ENCODE assay signal across 9 cellular contexts in the genomic region with DNA sequence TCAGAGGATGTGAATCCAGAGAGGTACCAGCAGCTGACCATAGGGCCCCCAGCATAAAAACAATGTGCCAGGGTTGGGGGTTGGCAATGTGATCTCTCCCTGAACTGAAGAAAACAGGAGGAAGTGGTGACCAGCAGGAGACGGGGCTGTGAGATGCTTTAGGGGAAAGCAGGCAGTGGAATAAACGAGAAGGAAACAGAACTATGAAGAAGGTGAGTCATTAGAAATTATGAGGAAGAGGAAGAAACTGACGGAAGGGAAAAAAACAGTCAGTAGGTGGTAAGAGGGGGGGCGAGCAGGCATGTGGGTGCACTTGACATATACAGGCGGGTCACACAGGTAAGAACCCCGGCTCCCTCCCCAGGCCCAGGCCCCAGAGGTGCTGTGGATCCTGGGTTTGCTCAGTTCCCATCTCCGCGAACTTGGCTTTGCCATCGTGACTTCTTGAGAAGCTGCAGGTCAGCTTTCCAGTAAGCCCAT. TPM values are rescaled to one million over a fixed set of nuclear protein-coding genes. Genes with fewer than 3 reads are reported as not detected.
DNase-seq lines count a peak whose midpoint lies in the region; ATAC-seq lines count a peak whose summit lies in the region.
"Had no signal": no experiment of that assay in that cellular context is flagged by ENCODE, and none has a peak within 500 bp of the region (broad histone marks: within the 10 kb centered on the region; RNA-seq: fewer than 3 reads in every experiment).

No MANE protein-coding gene starts in this region.

- ATAC-seq in left colon (peak; percentile 37), GM19395 (IDR thresholded peaks at IDR 0.05; ENCODE audit: unreplicated experiment) (no peak), HG02938 (IDR thresholded peaks at IDR 0.05; ENCODE audit: unreplicated experiment) (no peak)

- H3K4me3 ChIP-seq in SJCRH30 = no peak overlapping the region

- DNase-seq in NOMO-1 treated with DMSO at 0.1 percent for 48 hours (lab: John Stamatoyannopoulos, UW; ENCODE audit: unreplicated experiment) = peak; percentile 98
- DNase-seq in activated T-helper 1 cell treated with anti-CD3 and anti-CD28 coated beads, Interleukin-12 subunit alpha, Interleukin-12 subunit beta, Interleukin-2, Interleukin-4 antibody, amounts not matched to agents 30 ng/mL and 10 ng/mL and 1 ng/mL, durations not matched to agents 14 hours and 24 hours and 36 hours (ENCODE audit: low spot score) = no peak
- DNase-seq in left colon = peak in 1 of 2 donors; percentile 12
- peak; percentile 12 to 22 for DNase-seq in stimulated activated CD8-positive, alpha-beta memory T cell treated with anti-CD3 and anti-CD28 coated beads, Interleukin-7, amount 100 ng/mL, for 4 hours (ENCODE audit: low read depth in 2 of 2)
- DNase-seq in SJCRH30 = no peak
- DNase-seq in DMS114 treated with DMSO at 0.1 percent for 48 hours (lab: John Stamatoyannopoulos, UW; ENCODE audit: unreplicated experiment) = no peak

- peaks cover 2% of the 10 kb centered on the region for H3K27me3 Mint-ChIP-seq in activated T-helper 1 cell treated with anti-CD3 and anti-CD28 coated beads, Interleukin-12 subunit alpha, Interleukin-12 subunit beta, Interleukin-2, Interleukin-4 antibody, amounts not matched to agents 30 ng/mL and 10 ng/mL and 1 ng/mL, durations not matched to agents 14 hours and 24 hours and 36 hours (ENCODE audit: insufficient read depth)

- peaks cover 20% of the 10 kb centered on the region for H3K36me3 Mint-ChIP-seq in activated T-helper 1 cell treated with anti-CD3 and anti-CD28 coated beads, Interleukin-12 subunit alpha, Interleukin-12 subunit beta, Interleukin-2, Interleukin-4 antibody, amounts not matched to agents 30 ng/mL and 10 ng/mL and 1 ng/mL, durations not matched to agents 14 hours and 24 hours and 36 hours (ENCODE audit: low read depth)

- H3K27ac Mint-ChIP-seq in activated T-helper 1 cell treated with anti-CD3 and anti-CD28 coated beads, Interleukin-12 subunit alpha, Interleukin-12 subunit beta, Interleukin-2, Interleukin-4 antibody, amounts not matched to agents 30 ng/mL and 10 ng/mL and 1 ng/mL, durations not matched to agents 14 hours and 24 hours and 36 hours = peak overlapping the region; percentile 19

- no peaks in the 10 kb centered on the region for H3K4me1 ChIP-seq in SJCRH30

- peaks cover 33% of the 10 kb centered on the region for H3K9me3 Mint-ChIP-seq in activated T-helper 1 cell treated with anti-CD3 and anti-CD28 coated beads, Interleukin-12 subunit alpha, Interleukin-12 subunit beta, Interleukin-2, Interleukin-4 antibody, amounts not matched to agents 30 ng/mL and 10 ng/mL and 1 ng/mL, durations not matched to agents 14 hours and 24 hours and 36 hours

- no peaks in the 10 kb centered on the region for H3K9me3 ChIP-seq in SJCRH30 (replicated peaks)

- peaks cover 22% of the 10 kb centered on the region for H3K4me1 Mint-ChIP-seq in activated T-helper 1 cell treated with anti-CD3 and anti-CD28 coated beads, Interleukin-12 subunit alpha, Interleukin-12 subunit beta, Interleukin-2, Interleukin-4 antibody, amounts not matched to agents 30 ng/mL and 10 ng/mL and 1 ng/mL, durations not matched to agents 14 hours and 24 hours and 36 hours (ENCODE audit: low read depth)

- intact Hi-C loops in activated T-helper 1 cell treated with anti-CD3 and anti-CD28 coated beads, Interleukin-12 subunit alpha, Interleukin-12 subunit beta, Interleukin-2, Interleukin-4 antibody, amounts not matched to agents 30 ng/mL and 10 ng/mL and 1 ng/mL, durations not matched to agents 14 hours and 24 hours and 36 hours (cut with micrococcal nuclease) = no loop called here
- intact Hi-C loops in left colon (cut with DNase I, micrococcal nuclease) = no loop called here

- no peaks in the 10 kb centered on the region for H3K27me3 ChIP-seq in SJCRH30

- H3K36me3 ChIP-seq in SJCRH30 = no peaks in the 10 kb centered on the region

- H3K27ac ChIP-seq in SJCRH30 = no peak overlapping the region

- no peak overlapping the region for H3K4me3 Mint-ChIP-seq in activated T-helper 1 cell treated with anti-CD3 and anti-CD28 coated beads, Interleukin-12 subunit alpha, Interleukin-12 subunit beta, Interleukin-2, Interleukin-4 antibody, amounts not matched to agents 30 ng/mL and 10 ng/mL and 1 ng/mL, durations not matched to agents 14 hours and 24 hours and 36 hours

RNA-seq across cellular contexts. Expression of a gene that starts 42.2 kb away (rescaled TPM):
- total RNA-seq in activated T-helper 1 cell treated with anti-CD3 and anti-CD28 coated beads, Interleukin-12 subunit alpha, Interleukin-12 subunit beta, Interleukin-2, Interleukin-4 antibody, amounts not matched to agents 30 ng/mL and 10 ng/mL and 1 ng/mL, durations not matched to agents 14 hours and 24 hours and 36 hours = 17.0 and 17.7 TPM in 2 replicates
- 100 to 1,000 TPM in 1 of 2 donors, 10 to 100 TPM in 1; 80.3 to 106 TPM for total RNA-seq in left colon
- total RNA-seq in SJCRH30 (2014; rRNA removed; shearing (Covaris generic)) = 16.5 and 19.7 TPM in 2 replicates

RNA-seq across cellular contexts. Expression of a gene that starts 48.4 kb away (rescaled TPM):
- total RNA-seq in activated T-helper 1 cell treated with anti-CD3 and anti-CD28 coated beads, Interleukin-12 subunit alpha, Interleukin-12 subunit beta, Interleukin-2, Interleukin-4 antibody, amounts not matched to agents 30 ng/mL and 10 ng/mL and 1 ng/mL, durations not matched to agents 14 hours and 24 hours and 36 hours = 3.1 and 4.4 TPM in 2 replicates
- total RNA-seq in left colon = under 1 TPM; 0.31 to 0.50 TPM
- 0.02 and 0.05 TPM in 2 replicates for total RNA-seq in SJCRH30 (2014; rRNA removed; shearing (Covaris generic))
- total RNA-seq: myocyte had no signal

Comparison
In these comparisons a context has a peak if more than half of its experiments do, and no peak if none do; other contexts are left out.
1. DNase-seq: peak in NOMO-1 treated with DMSO at 0.1 percent for 48 hours (single experiment) and stimulated activated CD8-positive, alpha-beta memory T cell treated with anti-CD3 and anti-CD28 coated beads, Interleukin-7, amount 100 ng/mL, for 4 hours (2 of 2); none in activated T-helper 1 cell treated with anti-CD3 and anti-CD28 coated beads, Interleukin-12 subunit alpha, Interleukin-12 subunit beta, Interleukin-2, Interleukin-4 antibody, amounts not matched to agents 30 ng/mL and 10 ng/mL and 1 ng/mL, durations not matched to agents 14 hours and 24 hours and 36 hours (single experiment), SJCRH30 (0 of 2) and DMS114 treated with DMSO at 0.1 percent for 48 hours (single experiment).